In genomic region chr1:51570063-51570720, GRCh38 we compare ENCODE assay signal across 8 cellular contexts. TPM values are rescaled to one million over a fixed set of nuclear protein-coding genes. Genes with fewer than 3 reads are reported as not detected.
DNase-seq lines count a peak whose midpoint lies in the region; ATAC-seq and TF ChIP-seq lines count a peak whose summit lies in the region.

No MANE protein-coding gene starts in this region.

- peak; percentile 8 for ATAC-seq in HG03520 (IDR thresholded peaks at IDR 0.05; ENCODE audit: unreplicated experiment)

- no peaks in the 10 kb centered on the region for H3K9me3 Mint-ChIP-seq in activated naive CD4-positive, alpha-beta T cell treated with anti-CD3 and anti-CD28 coated beads, Interleukin-2, amount 10 ng/mL, durations not matched to agents 7 days and 5 days
- no peaks in the 10 kb centered on the region for H3K9me3 Mint-ChIP-seq in type B pancreatic cell

- peak overlapping the region; percentile 34 for H3K4me3 Mint-ChIP-seq in activated naive CD4-positive, alpha-beta T cell treated with anti-CD3 and anti-CD28 coated beads, Interleukin-2, amount 10 ng/mL, durations not matched to agents 7 days and 5 days
- H3K4me3 Mint-ChIP-seq in type B pancreatic cell, result peak overlapping the region; percentile 10

- H3K27me3 Mint-ChIP-seq in activated naive CD4-positive, alpha-beta T cell treated with anti-CD3 and anti-CD28 coated beads, Interleukin-2, amount 10 ng/mL, durations not matched to agents 7 days and 5 days, result no peaks in the 10 kb centered on the region
- no peaks in the 10 kb centered on the region for H3K27me3 Mint-ChIP-seq in type B pancreatic cell

- H3K36me3 ChIP-seq in tibial artery, result no peaks in the 10 kb centered on the region

- DNase-seq in activated naive CD4-positive, alpha-beta T cell treated with anti-CD3 and anti-CD28 coated beads, Interleukin-2, amount 10 ng/mL, durations not matched to agents 7 days and 5 days, result no peak
- no peak for DNase-seq in activated naive CD4-positive, alpha-beta T cell (lab: John Stamatoyannopoulos, UW)
- DNase-seq in amniotic epithelial cell (ENCODE audit: low read depth) (peak; percentile 28), type B pancreatic cell (ENCODE audit: extremely low spot score, unreplicated experiment) (no peak), RWPE1 (ENCODE audit: low spot score) (no peak), tibial artery (no peak), NCI-H524 (lab: John Stamatoyannopoulos, UW) (no peak)

- no peaks in the 10 kb centered on the region for H3K27me3 ChIP-seq in tibial artery

- POLR2A ChIA-PET in RWPE1 (lab: Yijun Ruan, JAX; ENCODE audit: low non-redundant PET), result no interaction called here

- peaks cover 2% of the 10 kb centered on the region for H3K36me3 Mint-ChIP-seq in activated naive CD4-positive, alpha-beta T cell treated with anti-CD3 and anti-CD28 coated beads, Interleukin-2, amount 10 ng/mL, durations not matched to agents 7 days and 5 days
- H3K36me3 Mint-ChIP-seq in type B pancreatic cell, result no peaks in the 10 kb centered on the region

- H3K9me3 ChIP-seq in tibial artery, result no peaks in the 10 kb centered on the region

- CTCF ChIA-PET in activated naive CD4-positive, alpha-beta T cell treated with anti-CD3 and anti-CD28 coated beads, Interleukin-2, amount 10 ng/mL, durations not matched to agents 7 days and 5 days (lab: Charles Lee), result no interaction called here
- CTCF ChIA-PET in RWPE1 (lab: Yijun Ruan, JAX), result interaction anchor here (0.6 to 1.3 kb wide), 4 partner anchors 12 to 238 kb away, joined by 3 read pairs; no protein-coding TSS in a partner anchor

- intact Hi-C loops in tibial artery (cut with DNase I; ENCODE audit: low total_unique reads), result no loop called here

- no peak overlapping the region for H3K4me3 ChIP-seq in tibial artery

- peaks cover 49% of the 10 kb centered on the region for H3K4me1 Mint-ChIP-seq in activated naive CD4-positive, alpha-beta T cell treated with anti-CD3 and anti-CD28 coated beads, Interleukin-2, amount 10 ng/mL, durations not matched to agents 7 days and 5 days
- peaks cover 16% of the 10 kb centered on the region for H3K4me1 Mint-ChIP-seq in type B pancreatic cell (ENCODE audit: unreplicated experiment)

- H3K27ac Mint-ChIP-seq in activated naive CD4-positive, alpha-beta T cell treated with anti-CD3 and anti-CD28 coated beads, Interleukin-2, amount 10 ng/mL, durations not matched to agents 7 days and 5 days, result peak overlapping the region; percentile 96
- H3K27ac Mint-ChIP-seq in type B pancreatic cell, result peak overlapping the region; percentile 95

- no peak overlapping the region for H3K27ac ChIP-seq in RWPE1
- H3K27ac ChIP-seq in tibial artery, result no peak overlapping the region

- TF ChIP-seq CTCF in type B pancreatic cell (conservative IDR thresholded peaks at IDR 0.05) (no peak), RWPE1 (conservative IDR thresholded peaks at IDR 0.05; ENCODE audit: low read depth) (no peak), tibial artery (IDR thresholded peaks at IDR 0.05) (no peak)

- H3K4me1 ChIP-seq in tibial artery, result peaks cover 0 to 59% (median 34%) of the 10 kb centered on the region in 4 donors

RNA-seq across cellular contexts. Expression of gene OSBPL9, which starts 46.7 kb away (rescaled TPM):
- 84.9 and 88.3 TPM in 2 replicates for total RNA-seq in type B pancreatic cell (ENCODE audit: low replicate concordance)

RNA-seq across cellular contexts. Expression of gene EPS15, which starts 51.1 kb away (rescaled TPM):
- total RNA-seq in type B pancreatic cell (ENCODE audit: low replicate concordance), result 49.4 and 50.7 TPM in 2 replicates
